ENCODE assay signal across 14 cellular contexts in genomic region chr6:11235062-11235461, GRCh38. TPM values are rescaled to one million over a fixed set of nuclear protein-coding genes. Genes with fewer than 3 reads are reported as not detected.
DNase-seq lines count a peak whose midpoint lies in the region; ATAC-seq lines count a peak whose summit lies in the region.
"Had no signal": no experiment of that assay in that cellular context is flagged by ENCODE, and none has a peak within 500 bp of the region (broad histone marks: within the 10 kb centered on the region; RNA-seq: fewer than 3 reads in every experiment).

No MANE protein-coding gene starts in this region.

- H3K27me3 Mint-ChIP-seq in activated CD8-positive, alpha-beta memory T cell treated with anti-CD3 and anti-CD28 coated beads, Interleukin-2, amount 10 ng/mL, durations not matched to agents 7 days and 5 days: no peaks in the 10 kb centered on the region
- no peaks in the 10 kb centered on the region for H3K27me3 Mint-ChIP-seq in activated T-helper 17 cell treated with anti-CD3 and anti-CD28 coated beads, Interleukin-2, amount 50 U/mL, for 72 hours
- H3K27me3 Mint-ChIP-seq in memory B cell: no peaks in the 10 kb centered on the region
- no peaks in the 10 kb centered on the region for H3K27me3 Mint-ChIP-seq in stimulated activated naive B cell treated with anti-CD40 and anti-IgM and Interleukin-4, amounts not matched to agents 10 μg/mL and 1 μg/mL and 100 μg/mL, for 72 hours
- H3K27me3 Mint-ChIP-seq: B cell had no signal

- H3K4me1 Mint-ChIP-seq in activated CD8-positive, alpha-beta memory T cell treated with anti-CD3 and anti-CD28 coated beads, Interleukin-2, amount 10 ng/mL, durations not matched to agents 7 days and 5 days: peaks cover 52% of the 10 kb centered on the region
- H3K4me1 Mint-ChIP-seq in activated T-helper 17 cell treated with anti-CD3 and anti-CD28 coated beads, Interleukin-2, amount 50 U/mL, for 72 hours: peaks cover 31% of the 10 kb centered on the region
- H3K4me1 Mint-ChIP-seq in memory B cell: peaks cover 37% of the 10 kb centered on the region
- peaks cover 35 to 55% of the 10 kb centered on the region in 2 donors for H3K4me1 Mint-ChIP-seq in stimulated activated naive B cell treated with anti-CD40 and anti-IgM and Interleukin-4, amounts not matched to agents 10 μg/mL and 1 μg/mL and 100 μg/mL, for 72 hours

- H3K4me3 Mint-ChIP-seq in activated CD8-positive, alpha-beta memory T cell treated with anti-CD3 and anti-CD28 coated beads, Interleukin-2, amount 10 ng/mL, durations not matched to agents 7 days and 5 days: no peak overlapping the region
- peak overlapping the region; percentile 73 for H3K4me3 Mint-ChIP-seq in activated T-helper 17 cell treated with anti-CD3 and anti-CD28 coated beads, Interleukin-2, amount 50 U/mL, for 72 hours
- no peak overlapping the region for H3K4me3 Mint-ChIP-seq in memory B cell
- H3K4me3 Mint-ChIP-seq in stimulated activated naive B cell treated with anti-CD40 and anti-IgM and Interleukin-4, amounts not matched to agents 10 μg/mL and 1 μg/mL and 100 μg/mL, for 72 hours: no peak overlapping the region

- ATAC-seq in activated CD8-positive, alpha-beta memory T cell treated with anti-CD3 and anti-CD28 coated beads, Interleukin-2, amount 10 ng/mL, durations not matched to agents 7 days and 5 days: no peak
- ATAC-seq in activated T-helper 17 cell treated with anti-CD3 and anti-CD28 coated beads, Interleukin-2, amount 50 U/mL, for 72 hours (replicated peaks): no peak
- ATAC-seq in memory B cell (ENCODE audit: low read depth): no peak
- no peak for ATAC-seq in stimulated activated naive B cell treated with anti-CD40 and anti-IgM and Interleukin-4, amounts not matched to agents 10 μg/mL and 1 μg/mL and 100 μg/mL, for 72 hours (replicated peaks)
- ATAC-seq in GM21381 (IDR thresholded peaks at IDR 0.05; ENCODE audit: unreplicated experiment): no peak
- ATAC-seq: CD8-positive, alpha-beta T cell had no signal

- peaks cover 3% of the 10 kb centered on the region for H3K9me3 Mint-ChIP-seq in activated CD8-positive, alpha-beta memory T cell treated with anti-CD3 and anti-CD28 coated beads, Interleukin-2, amount 10 ng/mL, durations not matched to agents 7 days and 5 days (ENCODE audit: low read depth)
- H3K9me3 Mint-ChIP-seq in activated T-helper 17 cell treated with anti-CD3 and anti-CD28 coated beads, Interleukin-2, amount 50 U/mL, for 72 hours: no peaks in the 10 kb centered on the region
- H3K9me3 Mint-ChIP-seq in memory B cell: no peaks in the 10 kb centered on the region
- peaks cover 1 to 6% of the 10 kb centered on the region in 2 donors for H3K9me3 Mint-ChIP-seq in stimulated activated naive B cell treated with anti-CD40 and anti-IgM and Interleukin-4, amounts not matched to agents 10 μg/mL and 1 μg/mL and 100 μg/mL, for 72 hours
- H3K9me3 Mint-ChIP-seq: CD8-positive, alpha-beta T cell had no signal

- peak overlapping the region; percentile 15 for H3K27ac Mint-ChIP-seq in activated CD8-positive, alpha-beta memory T cell treated with anti-CD3 and anti-CD28 coated beads, Interleukin-2, amount 10 ng/mL, durations not matched to agents 7 days and 5 days
- no peak overlapping the region for H3K27ac Mint-ChIP-seq in activated T-helper 17 cell treated with anti-CD3 and anti-CD28 coated beads, Interleukin-2, amount 50 U/mL, for 72 hours
- H3K27ac Mint-ChIP-seq in memory B cell: peak overlapping the region; percentile 77
- peak overlapping the region; percentile 37 for H3K27ac Mint-ChIP-seq in stimulated activated naive B cell treated with anti-CD40 and anti-IgM and Interleukin-4, amounts not matched to agents 10 μg/mL and 1 μg/mL and 100 μg/mL, for 72 hours

- CTCF ChIA-PET in activated CD8-positive, alpha-beta memory T cell treated with anti-CD3 and anti-CD28 coated beads, Interleukin-2, amount 10 ng/mL, durations not matched to agents 7 days and 5 days (lab: Charles Lee): interaction anchor here (1.1 to 6.8 kb wide), 3 partner anchors 13 to 64 kb away, joined by 3 to 37 read pairs (median 5); no protein-coding TSS in a partner anchor

- DNase-seq in activated CD8-positive, alpha-beta memory T cell treated with anti-CD3 and anti-CD28 coated beads, Interleukin-2, amount 10 ng/mL, durations not matched to agents 7 days and 5 days: no peak
- no peak for DNase-seq in activated CD8-positive, alpha-beta memory T cell treated with anti-CD3 and anti-CD28 coated beads, Interleukin-2, amount 50 U/mL, for 4 hours
- DNase-seq in memory B cell (ENCODE audit: low spot score in 2 of 2): no peak
- no peak for DNase-seq in stimulated activated naive B cell treated with anti-CD40 and anti-IgM and Interleukin-4, amounts not matched to agents 10 μg/mL and 1 μg/mL and 100 μg/mL, for 72 hours
- DNase-seq in A172 (ENCODE audit: low spot score): no peak
- no peak for DNase-seq in NCI-H1048 (lab: John Stamatoyannopoulos, UW)
- DNase-seq: C1 segment of cervical spinal cord; Caco-2; CD8-positive, alpha-beta T cell; DND-41; GDM1 had no signal

- peaks cover 27% of the 10 kb centered on the region for H3K36me3 Mint-ChIP-seq in activated CD8-positive, alpha-beta memory T cell treated with anti-CD3 and anti-CD28 coated beads, Interleukin-2, amount 10 ng/mL, durations not matched to agents 7 days and 5 days
- H3K36me3 Mint-ChIP-seq in activated T-helper 17 cell treated with anti-CD3 and anti-CD28 coated beads, Interleukin-2, amount 50 U/mL, for 72 hours (ENCODE audit: low read depth): peaks cover 10% of the 10 kb centered on the region
- H3K36me3 Mint-ChIP-seq in memory B cell: peaks cover 10% of the 10 kb centered on the region
- peaks cover 13 to 15% of the 10 kb centered on the region in 2 donors for H3K36me3 Mint-ChIP-seq in stimulated activated naive B cell treated with anti-CD40 and anti-IgM and Interleukin-4, amounts not matched to agents 10 μg/mL and 1 μg/mL and 100 μg/mL, for 72 hours

RNA-seq across cellular contexts. Expression of gene NEDD9, which starts 2.6 kb away (rescaled TPM):
- total RNA-seq in activated CD8-positive, alpha-beta memory T cell treated with anti-CD3 and anti-CD28 coated beads, Interleukin-2, amount 10 ng/mL, durations not matched to agents 7 days and 5 days: 100 to 1,000 TPM in 1 of 2 experiments, 10 to 100 TPM in 1; 84.5 to 114 TPM
- 10 to 100 TPM; 36.9 to 39.4 TPM for total RNA-seq in activated T-helper 17 cell treated with anti-CD3 and anti-CD28 coated beads, Interleukin-2, amount 50 U/mL, for 72 hours
- total RNA-seq in A172 (2014; rRNA removed; shearing (Covaris generic)): 13.3 and 18.3 TPM in 2 replicates
